ENCODE assay signal across 9 cellular contexts in the genomic region with DNA sequence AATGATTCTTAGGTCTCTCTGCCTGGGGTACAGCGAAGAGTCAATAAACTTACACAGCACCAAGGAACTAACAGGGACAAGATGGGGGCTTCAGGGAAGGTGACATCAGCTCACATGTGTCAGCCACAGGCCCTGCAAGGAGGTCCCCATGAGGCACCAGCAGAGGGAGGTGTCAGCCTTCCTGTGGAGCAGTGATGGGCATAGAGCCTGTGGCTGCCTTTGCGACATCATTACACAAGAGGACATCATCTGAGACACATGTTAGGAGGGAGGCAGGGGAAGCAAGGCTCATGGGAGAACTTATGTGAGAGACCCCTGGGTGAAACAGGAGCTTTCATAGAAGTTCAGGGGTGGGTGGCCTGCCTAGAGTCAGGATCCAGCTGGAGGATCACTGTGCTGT.
DNase-seq lines count a peak whose midpoint lies in the region; ATAC-seq and TF ChIP-seq lines count a peak whose summit lies in the region.
"Had no signal": no experiment of that assay in that cellular context is flagged by ENCODE, and none has a peak within 500 bp of the region (broad histone marks: within the 10 kb centered on the region; RNA-seq: fewer than 3 reads in every experiment).

No MANE protein-coding gene starts in this region.

- no peaks in the 10 kb centered on the region for H3K27me3 Mint-ChIP-seq in GM23338 (ENCODE audit: insufficient read depth, low read depth, poor library complexity)

- H3K36me3 Mint-ChIP-seq in GM23338 (ENCODE audit: low read depth), result no peaks in the 10 kb centered on the region

- no peaks in the 10 kb centered on the region for H3K4me1 Mint-ChIP-seq in GM23338

- in situ Hi-C loops in G401 (cut with HindIII; ENCODE audit: low sequenced_read_pairs), result no loop called here

- H4K20me1 ChIP-seq in GM23338 (replicated peaks; ENCODE audit: insufficient read depth), result no peaks in the 10 kb centered on the region

- H3K79me2 ChIP-seq in GM23338 (replicated peaks; ENCODE audit: insufficient read depth), result no peaks in the 10 kb centered on the region

- no peaks in the 10 kb centered on the region; the same call in 1 of the 2 replicates for H3K9me2 ChIP-seq in GM23338 (ENCODE audit: insufficient read depth)

- no peak overlapping the region for H2AFZ ChIP-seq in GM23338

- H3F3A ChIP-seq in GM23338 (replicated peaks; ENCODE audit: low read depth), result no peaks in the 10 kb centered on the region

- TF ChIP-seq POLR2A in thyroid gland (IDR thresholded peaks at IDR 0.05), result no peak

- intact Hi-C loops in heart right ventricle (cut with DNase I), result no loop called here
- intact Hi-C loops in thyroid gland (cut with DNase I), result no loop called here

- H3K27ac Mint-ChIP-seq in GM23338, result no peak overlapping the region

- WGBS in heart right ventricle, 2 donors, result 78 to 85% methylated on average over 2 of the region's 2 CpGs
- 83 to 93% methylated on average over 2 of the region's 2 CpGs for WGBS in thyroid gland, 2 donors

- DNase-seq in DMS114 treated with DMSO at 0.1 percent for 48 hours (lab: John Stamatoyannopoulos, UW; ENCODE audit: unreplicated experiment) (peak; percentile 3), GM23338 (ENCODE audit: low spot score) (peak; percentile 66), SJSA1 (ENCODE audit: low read depth in 1 of 2, low spot score in 2 of 2) (peak; percentile 62 to 77), heart right ventricle (peak in 1 of 2 donors; percentile 16), substantia nigra (lab: John Stamatoyannopoulos, UW) (peak in 41 of 49 donors; percentile 3 to 76 (median 46)), G401 (ENCODE audit: low spot score) (no peak), thyroid gland (no peak), NOMO-1 treated with DMSO at 0.1 percent for 48 hours (lab: John Stamatoyannopoulos, UW; ENCODE audit: unreplicated experiment) (no peak)

- no peaks in the 10 kb centered on the region for H3K9me3 Mint-ChIP-seq in GM23338

- H3K27me3 ChIP-seq in GM23338 (ENCODE audit: insufficient read depth), result no peaks in the 10 kb centered on the region
- H3K27me3 ChIP-seq in SJSA1 (replicated peaks), result no peaks in the 10 kb centered on the region
- no peaks in the 10 kb centered on the region for H3K27me3 ChIP-seq in heart right ventricle
- no peaks in the 10 kb centered on the region for H3K27me3 ChIP-seq in thyroid gland
- H3K27me3 ChIP-seq: gastrocnemius medialis had no signal

- H3K4me2 ChIP-seq in GM23338, result no peak overlapping the region

- peak; percentile 54 to 87 for TF ChIP-seq CTCF in GM23338 (conservative IDR thresholded peaks at IDR 0.05; ENCODE audit: low read depth in 2 of 2)
- peak in 6 of 9 donors; percentile 14 to 51 (median 35) for TF ChIP-seq CTCF in heart right ventricle (IDR thresholded peaks at IDR 0.05)
- peak in 2 of 6 experiments; percentile 9 to 15 for TF ChIP-seq CTCF in thyroid gland (IDR thresholded peaks at IDR 0.05)

- H3K4me1 ChIP-seq in GM23338 (ENCODE audit: insufficient read depth) (no peaks in the 10 kb centered on the region), SJSA1 (replicated peaks) (no peaks in the 10 kb centered on the region), heart right ventricle (peaks cover 0 to 10% (median 5%) of the 10 kb centered on the region in 9 donors), thyroid gland (no peaks in the 10 kb centered on the region)
- H3K4me1 ChIP-seq: gastrocnemius medialis had no signal

- H3K27ac ChIP-seq in GM23338 (ENCODE audit: low read depth) (no peak overlapping the region), SJSA1 (no peak overlapping the region), heart right ventricle (no peak overlapping the region), substantia nigra (ENCODE audit: low read depth, low read length, poor library complexity, severe bottlenecking) (no peak overlapping the region), thyroid gland (no peak overlapping the region)
- H3K27ac ChIP-seq: gastrocnemius medialis had no signal

- no peaks in the 10 kb centered on the region for H3K36me3 ChIP-seq in GM23338 (ENCODE audit: insufficient read depth)
- H3K36me3 ChIP-seq in SJSA1, result 0 out of 2 replicates have a peak, but pooled peaks cover 3% of the 10 kb centered on the region
- peaks cover 0 to 4% (median 0%) of the 10 kb centered on the region in 9 donors for H3K36me3 ChIP-seq in heart right ventricle
- H3K36me3 ChIP-seq in thyroid gland, result no peaks in the 10 kb centered on the region
- H3K36me3 ChIP-seq: gastrocnemius medialis had no signal

- H3K9me3 ChIP-seq in SJSA1 (replicated peaks), result no peaks in the 10 kb centered on the region
- H3K9me3 ChIP-seq in heart right ventricle, result no peaks in the 10 kb centered on the region
- no peaks in the 10 kb centered on the region for H3K9me3 ChIP-seq in thyroid gland
- H3K9me3 ChIP-seq: gastrocnemius medialis had no signal

- H3K4me3 ChIP-seq in GM23338, result no peak overlapping the region
- H3K4me3 ChIP-seq in SJSA1, result no peak overlapping the region
- H3K4me3 ChIP-seq in heart right ventricle, result no peak overlapping the region
- no peak overlapping the region for H3K4me3 ChIP-seq in thyroid gland (replicated peaks in 1 of 3)
- H3K4me3 ChIP-seq: gastrocnemius medialis had no signal

- ATAC-seq in GM23338 (peak; percentile 98), heart right ventricle (peak; percentile 46 to 70 (median 62))

- H3K4me3 Mint-ChIP-seq in GM23338, result no peak overlapping the region

TF ChIP-seq in GM23338, 12 proteins besides CTCF, POLR2A, EP300 and RAD21:
- TF ChIP-seq, protein P1, sequence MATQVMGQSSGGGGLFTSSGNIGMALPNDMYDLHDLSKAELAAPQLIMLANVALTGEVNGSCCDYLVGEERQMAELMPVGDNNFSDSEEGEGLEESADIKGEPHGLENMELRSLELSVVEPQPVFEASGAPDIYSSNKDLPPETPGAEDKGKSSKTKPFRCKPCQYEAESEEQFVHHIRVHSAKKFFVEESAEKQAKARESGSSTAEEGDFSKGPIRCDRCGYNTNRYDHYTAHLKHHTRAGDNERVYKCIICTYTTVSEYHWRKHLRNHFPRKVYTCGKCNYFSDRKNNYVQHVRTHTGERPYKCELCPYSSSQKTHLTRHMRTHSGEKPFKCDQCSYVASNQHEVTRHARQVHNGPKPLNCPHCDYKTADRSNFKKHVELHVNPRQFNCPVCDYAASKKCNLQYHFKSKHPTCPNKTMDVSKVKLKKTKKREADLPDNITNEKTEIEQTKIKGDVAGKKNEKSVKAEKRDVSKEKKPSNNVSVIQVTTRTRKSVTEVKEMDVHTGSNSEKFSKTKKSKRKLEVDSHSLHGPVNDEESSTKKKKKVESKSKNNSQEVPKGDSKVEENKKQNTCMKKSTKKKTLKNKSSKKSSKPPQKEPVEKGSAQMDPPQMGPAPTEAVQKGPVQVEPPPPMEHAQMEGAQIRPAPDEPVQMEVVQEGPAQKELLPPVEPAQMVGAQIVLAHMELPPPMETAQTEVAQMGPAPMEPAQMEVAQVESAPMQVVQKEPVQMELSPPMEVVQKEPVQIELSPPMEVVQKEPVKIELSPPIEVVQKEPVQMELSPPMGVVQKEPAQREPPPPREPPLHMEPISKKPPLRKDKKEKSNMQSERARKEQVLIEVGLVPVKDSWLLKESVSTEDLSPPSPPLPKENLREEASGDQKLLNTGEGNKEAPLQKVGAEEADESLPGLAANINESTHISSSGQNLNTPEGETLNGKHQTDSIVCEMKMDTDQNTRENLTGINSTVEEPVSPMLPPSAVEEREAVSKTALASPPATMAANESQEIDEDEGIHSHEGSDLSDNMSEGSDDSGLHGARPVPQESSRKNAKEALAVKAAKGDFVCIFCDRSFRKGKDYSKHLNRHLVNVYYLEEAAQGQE (IDR thresholded peaks at IDR 0.05; ENCODE audit: unreplicated experiment), result no peak
- TF ChIP-seq ZNF331 (CRISPR knock-in tag; IDR thresholded peaks at IDR 0.05; ENCODE audit: low read depth) (no peak), JUNB (IDR thresholded peaks at IDR 0.05; ENCODE audit: unreplicated experiment) (no peak), CREB1 (CRISPR knock-in tag; IDR thresholded peaks at IDR 0.05; ENCODE audit: low read depth) (no peak), NANOG (IDR thresholded peaks at IDR 0.05; ENCODE audit: borderline replicate concordance) (no peak), EZH2 (IDR thresholded peaks at IDR 0.05; ENCODE audit: low read depth, unreplicated experiment) (no peak), POLR2AphosphoS5 (IDR thresholded peaks at IDR 0.05; ENCODE audit: low read depth) (no peak), STAT1 (IDR thresholded peaks at IDR 0.05; ENCODE audit: unreplicated experiment) (no peak)
- TF ChIP-seq, protein P2, sequence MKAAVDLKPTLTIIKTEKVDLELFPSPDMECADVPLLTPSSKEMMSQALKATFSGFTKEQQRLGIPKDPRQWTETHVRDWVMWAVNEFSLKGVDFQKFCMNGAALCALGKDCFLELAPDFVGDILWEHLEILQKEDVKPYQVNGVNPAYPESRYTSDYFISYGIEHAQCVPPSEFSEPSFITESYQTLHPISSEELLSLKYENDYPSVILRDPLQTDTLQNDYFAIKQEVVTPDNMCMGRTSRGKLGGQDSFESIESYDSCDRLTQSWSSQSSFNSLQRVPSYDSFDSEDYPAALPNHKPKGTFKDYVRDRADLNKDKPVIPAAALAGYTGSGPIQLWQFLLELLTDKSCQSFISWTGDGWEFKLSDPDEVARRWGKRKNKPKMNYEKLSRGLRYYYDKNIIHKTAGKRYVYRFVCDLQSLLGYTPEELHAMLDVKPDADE (IDR thresholded peaks at IDR 0.05), result no peak

Comparison
In these comparisons a context has a peak if more than half of its experiments do, and no peak if none do; other contexts are left out.
1. DNase-seq: peak in DMS114 treated with DMSO at 0.1 percent for 48 hours (single experiment), GM23338 (single experiment), SJSA1 (2 of 2) and substantia nigra (41 of 49); none in G401 (single experiment), thyroid gland (0 of 2) and NOMO-1 treated with DMSO at 0.1 percent for 48 hours (single experiment).